Comparison of ENCODE assay signal across 17 cellular contexts in genomic region chr2:168241746-168242145, GRCh38. TPM values are rescaled to one million over a fixed set of nuclear protein-coding genes. Genes with fewer than 3 reads are reported as not detected.
DNase-seq lines count a peak whose midpoint lies in the region; ATAC-seq and TF ChIP-seq lines count a peak whose summit lies in the region.
"Had no signal": no experiment of that assay in that cellular context is flagged by ENCODE, and none has a peak within 500 bp of the region (broad histone marks: within the 10 kb centered on the region; RNA-seq: fewer than 3 reads in every experiment).

No MANE protein-coding gene starts in this region.

- no peak overlapping the region for H2BK15ac ChIP-seq in mesenchymal stem cell (ENCODE audit: low read depth, poor library complexity, severe bottlenecking)

- H3K36me3 ChIP-seq in BLaER1, result peaks cover 52% of the 10 kb centered on the region
- peaks cover 0 to 54% (median 31%) of the 10 kb centered on the region in 11 experiments; a peak in 15 of 22 replicates for H3K36me3 ChIP-seq in BLaER1 treated with 17β-estradiol and CSF1 and Interleukin-3, amounts not matched to agents 10 nM and 100 nM
- no peaks in the 10 kb centered on the region for H3K36me3 ChIP-seq in Loucy (ENCODE audit: insufficient read depth, low read length)
- no peaks in the 10 kb centered on the region for H3K36me3 ChIP-seq in mesenchymal stem cell (ENCODE audit: control insufficient read depth in 1 of 2, insufficient read depth in 2 of 2, low read depth in 1 of 2, low read length in 2 of 2)

- H3K4me1 ChIP-seq in BLaER1, result peaks cover 69% of the 10 kb centered on the region
- peaks cover 38 to 59% (median 54%) of the 10 kb centered on the region in 10 experiments for H3K4me1 ChIP-seq in BLaER1 treated with 17β-estradiol and CSF1 and Interleukin-3, amounts not matched to agents 10 nM and 100 nM
- peaks cover 75% of the 10 kb centered on the region for H3K4me1 ChIP-seq in Loucy (ENCODE audit: insufficient read depth, low read length, poor library complexity, severe bottlenecking)
- peaks cover 8% of the 10 kb centered on the region for H3K4me1 ChIP-seq in mesenchymal stem cell (ENCODE audit: control insufficient read depth, insufficient read depth, low read depth, low read length)

- no peaks in the 10 kb centered on the region for H3K27me3 ChIP-seq in BLaER1
- H3K27me3 ChIP-seq in BLaER1 treated with 17β-estradiol and CSF1 and Interleukin-3, amounts not matched to agents 10 nM and 100 nM, result no peaks in the 10 kb centered on the region
- no peaks in the 10 kb centered on the region for H3K27me3 ChIP-seq in Loucy (ENCODE audit: insufficient read depth, low read length, poor library complexity, severe bottlenecking)
- H3K27me3 ChIP-seq in mesenchymal stem cell (ENCODE audit: control insufficient read depth in 1 of 2, insufficient read depth in 1 of 2, low read length in 2 of 2), result no peaks in the 10 kb centered on the region
- H3K27me3 ChIP-seq: SJCRH30 had no signal

- H2AFZ ChIP-seq in Loucy (ENCODE audit: low read length), result no peak overlapping the region
- no peak overlapping the region for H2AFZ ChIP-seq in mesenchymal stem cell (ENCODE audit: low read depth, low read length)

- TF ChIP-seq CTCF in Loucy (conservative IDR thresholded peaks at IDR 0.05; ENCODE audit: low read length), result no peak

- no peak overlapping the region for H2BK12ac ChIP-seq in mesenchymal stem cell (ENCODE audit: low read length in 2 of 2)

- peaks cover 26% of the 10 kb centered on the region for H3K9me3 ChIP-seq in BLaER1
- peaks cover 0 to 40% (median 26%) of the 10 kb centered on the region in 11 experiments; a peak in 16 of 22 replicates for H3K9me3 ChIP-seq in BLaER1 treated with 17β-estradiol and CSF1 and Interleukin-3, amounts not matched to agents 10 nM and 100 nM (replicated peaks in 1 of 11)
- H3K9me3 ChIP-seq in Loucy (ENCODE audit: insufficient read depth, low read depth, low read length), result no peaks in the 10 kb centered on the region
- no peaks in the 10 kb centered on the region for H3K9me3 ChIP-seq in mesenchymal stem cell (ENCODE audit: control insufficient read depth, low read length)
- H3K9me3 ChIP-seq: SJCRH30 had no signal

- no peak overlapping the region for H4K8ac ChIP-seq in mesenchymal stem cell (ENCODE audit: low read length)

- no peak overlapping the region for H3K18ac ChIP-seq in mesenchymal stem cell (ENCODE audit: low read depth in 1 of 2, low read length in 2 of 2)

- no peak overlapping the region for H3K14ac ChIP-seq in mesenchymal stem cell (ENCODE audit: low read length in 2 of 2)

- H4K91ac ChIP-seq in mesenchymal stem cell (ENCODE audit: low read length), result no peak overlapping the region

- H3K23ac ChIP-seq in mesenchymal stem cell (ENCODE audit: low read length in 2 of 2), result no peak overlapping the region

- H3K27ac Mint-ChIP-seq in activated naive CD8-positive, alpha-beta T cell treated with anti-CD3 and anti-CD28 coated beads, Interleukin-2, amount 50 U/mL, for 24 hours, result no peak overlapping the region

- peaks cover 41% of the 10 kb centered on the region for H3K4me1 Mint-ChIP-seq in activated naive CD8-positive, alpha-beta T cell treated with anti-CD3 and anti-CD28 coated beads, Interleukin-2, amount 50 U/mL, for 24 hours

- no peaks in the 10 kb centered on the region for H3K27me3 Mint-ChIP-seq in activated naive CD8-positive, alpha-beta T cell treated with anti-CD3 and anti-CD28 coated beads, Interleukin-2, amount 50 U/mL, for 24 hours

- H3K4me3 ChIP-seq in BLaER1 (no peak overlapping the region), Loucy (ENCODE audit: low read length, poor library complexity, severe bottlenecking) (peak overlapping the region; percentile 47), mesenchymal stem cell (ENCODE audit: insufficient read depth in 1 of 2, low read depth in 1 of 2, low read length in 2 of 2) (no peak overlapping the region)
- no peak overlapping the region for H3K4me3 ChIP-seq in BLaER1 treated with 17β-estradiol and CSF1 and Interleukin-3, amounts not matched to agents 10 nM and 100 nM
- H3K4me3 ChIP-seq: K562, SJCRH30 had no signal

- no peaks in the 10 kb centered on the region for H3K9me2 ChIP-seq in Loucy (replicated peaks; ENCODE audit: low read depth, low read length)

- H2BK120ac ChIP-seq in mesenchymal stem cell (ENCODE audit: low read depth, low read length), result no peak overlapping the region

- no peaks in the 10 kb centered on the region for H3F3A ChIP-seq in Loucy (ENCODE audit: low read depth)

- H2AK5ac ChIP-seq in mesenchymal stem cell (ENCODE audit: low read length, severe bottlenecking), result no peak overlapping the region

- WGBS in mesenchymal stem cell, result 64% methylated on average over 4 of the region's 5 CpGs

- peaks cover 17% of the 10 kb centered on the region for H3K79me1 ChIP-seq in mesenchymal stem cell (replicated peaks; ENCODE audit: low read length, poor library complexity, severe bottlenecking)

- peaks cover 92% of the 10 kb centered on the region for H3K79me2 ChIP-seq in Loucy (ENCODE audit: insufficient read depth, low read length)

- H3K4ac ChIP-seq in mesenchymal stem cell (ENCODE audit: low read depth in 1 of 2, low read length in 2 of 2), result no peak overlapping the region

- no peak overlapping the region for H2BK5ac ChIP-seq in mesenchymal stem cell (ENCODE audit: low read depth, low read length, poor library complexity, severe bottlenecking)

- no peaks in the 10 kb centered on the region for H3K9me3 Mint-ChIP-seq in activated naive CD8-positive, alpha-beta T cell treated with anti-CD3 and anti-CD28 coated beads, Interleukin-2, amount 50 U/mL, for 24 hours

- DNase-seq in mesenchymal stem cell, result peak; percentile 26
- no peak for DNase-seq in iPS-NIHi11 (ENCODE audit: low spot score)
- no peak for DNase-seq in left lobe of liver (ENCODE audit: low spot score)
- DNase-seq in SW480 (ENCODE audit: low spot score), result no peak
- DNase-seq in activated naive CD8-positive, alpha-beta T cell treated with anti-CD3 and anti-CD28 coated beads, Interleukin-2, amount 50 U/mL, for 24 hours, result no peak
- DNase-seq: EL; GF-D8; NCI-H1092; NCI-H1436; NCI-H1930; NK-92 treated with Interleukin-12 subunit alpha and Interleukin-12 subunit beta, amount 100 ng/mL, for 24 hours; SJCRH30 had no signal

- H3K27ac ChIP-seq in BLaER1 (no peak overlapping the region), mesenchymal stem cell (ENCODE audit: low read length, poor library complexity, severe bottlenecking) (no peak overlapping the region)
- H3K27ac ChIP-seq in BLaER1 treated with 17β-estradiol and CSF1 and Interleukin-3, amounts not matched to agents 10 nM and 100 nM, result no peak overlapping the region
- H3K27ac ChIP-seq: SJCRH30 had no signal

- H3K36me3 Mint-ChIP-seq in activated naive CD8-positive, alpha-beta T cell treated with anti-CD3 and anti-CD28 coated beads, Interleukin-2, amount 50 U/mL, for 24 hours (ENCODE audit: low read depth), result peaks cover 9% of the 10 kb centered on the region

- no peak overlapping the region for H3K9ac ChIP-seq in BLaER1
- H3K9ac ChIP-seq in BLaER1 treated with 17β-estradiol and CSF1 and Interleukin-3, amounts not matched to agents 10 nM and 100 nM, result no peak overlapping the region
- H3K9ac ChIP-seq in Loucy (ENCODE audit: low read depth, low read length, poor library complexity, severe bottlenecking), result no peak overlapping the region
- H3K9ac ChIP-seq in mesenchymal stem cell (ENCODE audit: low read length), result no peak overlapping the region

- no peak overlapping the region for H3K4me3 Mint-ChIP-seq in activated naive CD8-positive, alpha-beta T cell treated with anti-CD3 and anti-CD28 coated beads, Interleukin-2, amount 50 U/mL, for 24 hours

- peaks cover 58% of the 10 kb centered on the region for H4K20me1 ChIP-seq in BLaER1
- peaks cover 0 to 47% (median 18%) of the 10 kb centered on the region in 11 experiments; a peak in 8 of 22 replicates for H4K20me1 ChIP-seq in BLaER1 treated with 17β-estradiol and CSF1 and Interleukin-3, amounts not matched to agents 10 nM and 100 nM
- H4K20me1 ChIP-seq in Loucy (ENCODE audit: insufficient read depth, low read length, poor library complexity, severe bottlenecking), result peaks cover 63% of the 10 kb centered on the region

- ATAC-seq in left lobe of liver, result no peak
- no peak for ATAC-seq in activated naive CD8-positive, alpha-beta T cell treated with anti-CD3 and anti-CD28 coated beads, Interleukin-2, amount 50 U/mL, for 24 hours
- ATAC-seq: K562, Panc1 had no signal

- H3K4me2 ChIP-seq in BLaER1, result peak overlapping the region; percentile 59
- H3K4me2 ChIP-seq in BLaER1 treated with 17β-estradiol and CSF1 and Interleukin-3, amounts not matched to agents 10 nM and 100 nM, result peak overlapping the region; percentile 10 to 62 (median 37); a peak in 19 of 22 replicates
- peak overlapping the region; percentile 77 for H3K4me2 ChIP-seq in Loucy (ENCODE audit: low read depth, low read length, poor library complexity, severe bottlenecking)
- no peak overlapping the region for H3K4me2 ChIP-seq in mesenchymal stem cell (ENCODE audit: low read length, poor library complexity, severe bottlenecking)

RNA-seq across cellular contexts. Expression of gene STK39, which starts 5.6 kb away (rescaled TPM):
- polyA plus RNA-seq in mesenchymal stem cell (2013, experiment 1 of 2), result 18.3 TPM
- 18.5 TPM for polyA plus RNA-seq in mesenchymal stem cell (2013, experiment 2 of 2)
- 0.50 TPM for total RNA-seq in left lobe of liver
